15 cellular contexts compared by ENCODE assay signal in genomic region chr9:75176037-75176436, GRCh38.
"Had no signal": no experiment of that assay in that cellular context is flagged by ENCODE, and none has a peak within 500 bp of the region (broad histone marks: within the 10 kb centered on the region; RNA-seq: fewer than 3 reads in every experiment).

No MANE protein-coding gene starts in this region.

- ATAC-seq: activated naive CD4-positive, alpha-beta T cell treated with anti-CD3 and anti-CD28 coated beads, Interleukin-2, amount 50 U/mL, for 72 hours; activated T-cell treated with anti-CD3 and anti-CD28 coated beads, Interleukin-2, amount 50 U/mL, for 4 hours; esophagus mucosa; left ventricle myocardium superior had no signal

- H3K27ac ChIP-seq: breast epithelium, skin epidermis, stomach, thoracic aorta, VCaP had no signal

- H3K4me1 ChIP-seq: breast epithelium, stomach had no signal

- DNase-seq: activated CD4-positive, alpha-beta T cell treated with anti-CD3 and anti-CD28 coated beads for 4 hours; activated effector memory CD4-positive, alpha-beta T cell treated with anti-CD3 and anti-CD28 coated beads, Interleukin-2, amount 50 U/mL, for 16 hours; activated T-cell treated with anti-CD3 and anti-CD28 coated beads, Interleukin-2, amount 50 U/mL, for 4 hours; dermis blood vessel endothelial cell; foreskin fibroblast; islet precursor cell; left ventricle myocardium superior; stimulated activated CD4-positive, alpha-beta T cell treated with anti-CD3 and anti-CD28 coated beads, Interleukin-4, amount 100 ng/mL, for 4 hours; stomach had no signal

- H3K27me3 ChIP-seq: breast epithelium, stomach had no signal

- H3K9me3 ChIP-seq: breast epithelium, stomach, thoracic aorta had no signal

- H3K4me3 Mint-ChIP-seq: activated T-cell treated with anti-CD3 and anti-CD28 coated beads, Interleukin-2, amount 50 U/mL, for 4 hours had no signal

- H3K36me3 Mint-ChIP-seq: activated naive CD4-positive, alpha-beta T cell treated with anti-CD3 and anti-CD28 coated beads, Interleukin-2, amount 50 U/mL, for 72 hours had no signal

- H3K36me3 ChIP-seq: breast epithelium, thoracic aorta had no signal

- H3K9me3 Mint-ChIP-seq: activated naive CD4-positive, alpha-beta T cell treated with anti-CD3 and anti-CD28 coated beads, Interleukin-2, amount 50 U/mL, for 72 hours; activated T-cell treated with anti-CD3 and anti-CD28 coated beads, Interleukin-2, amount 50 U/mL, for 4 hours had no signal

- H3K4me3 ChIP-seq: breast epithelium, skin epidermis, stomach, thoracic aorta had no signal

- H3K27ac Mint-ChIP-seq: activated naive CD4-positive, alpha-beta T cell treated with anti-CD3 and anti-CD28 coated beads, Interleukin-2, amount 50 U/mL, for 72 hours had no signal
